Comparison of ENCODE assay signal across 10 cellular contexts in the genomic region with DNA sequence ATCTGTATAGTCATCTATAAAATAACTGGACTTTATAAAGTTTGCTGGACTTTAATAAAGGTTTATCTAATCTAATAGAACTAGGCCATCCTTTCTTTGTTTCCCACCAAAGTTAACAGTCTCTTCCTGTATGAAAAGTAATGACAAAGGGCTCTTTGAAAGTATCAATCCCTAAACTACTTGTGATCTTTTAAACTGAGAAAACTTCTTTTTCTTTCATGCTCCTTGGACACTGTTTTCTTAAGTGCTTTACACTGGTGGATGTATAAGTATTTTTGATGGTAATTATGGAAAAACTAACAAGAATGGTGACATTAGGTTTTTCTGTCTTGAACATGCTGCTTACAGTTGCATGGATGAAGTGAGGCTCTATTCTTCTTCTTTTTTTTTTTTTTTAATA. TPM values are rescaled to one million over a fixed set of nuclear protein-coding genes. Genes with fewer than 3 reads are reported as not detected.
DNase-seq lines count a peak whose midpoint lies in the region; ATAC-seq lines count a peak whose summit lies in the region.
"Had no signal": no experiment of that assay in that cellular context is flagged by ENCODE, and none has a peak within 500 bp of the region (broad histone marks: within the 10 kb centered on the region; RNA-seq: fewer than 3 reads in every experiment).

No MANE protein-coding gene starts in this region.

- peaks cover 12% of the 10 kb centered on the region for H3K36me3 Mint-ChIP-seq in stimulated activated naive CD8-positive, alpha-beta T cell treated with anti-CD3 and anti-CD28 coated beads, Interleukin-15, Interleukin-2, amounts not matched to agents 100 ng/mL and 50 ng/mL, for 24 hours (ENCODE audit: low read depth)
- peaks cover 6% of the 10 kb centered on the region for H3K36me3 Mint-ChIP-seq in natural killer cell treated with Interleukin-12 subunit alpha and Interleukin-12 subunit beta and Interleukin-15 and Interleukin-18, amount 100 ng/mL, for 72 hours

- peaks cover 40% of the 10 kb centered on the region for H3K4me1 Mint-ChIP-seq in stimulated activated naive CD8-positive, alpha-beta T cell treated with anti-CD3 and anti-CD28 coated beads, Interleukin-15, Interleukin-2, amounts not matched to agents 100 ng/mL and 50 ng/mL, for 24 hours (ENCODE audit: low read depth)
- H3K4me1 Mint-ChIP-seq in natural killer cell treated with Interleukin-12 subunit alpha and Interleukin-12 subunit beta and Interleukin-15 and Interleukin-18, amount 100 ng/mL, for 72 hours (ENCODE audit: low read depth in 2 of 2): peaks cover 33 to 37% of the 10 kb centered on the region in 2 donors

- peak overlapping the region; percentile 41 for H3K27ac Mint-ChIP-seq in stimulated activated naive CD8-positive, alpha-beta T cell treated with anti-CD3 and anti-CD28 coated beads, Interleukin-15, Interleukin-2, amounts not matched to agents 100 ng/mL and 50 ng/mL, for 24 hours
- peak overlapping the region; percentile 85 to 94 for H3K27ac Mint-ChIP-seq in natural killer cell treated with Interleukin-12 subunit alpha and Interleukin-12 subunit beta and Interleukin-15 and Interleukin-18, amount 100 ng/mL, for 72 hours

- H3K27me3 ChIP-seq in adipocyte (replicated peaks; ENCODE audit: control insufficient read depth, insufficient read depth, low read length): no peaks in the 10 kb centered on the region
- H3K27me3 ChIP-seq in H7 (ENCODE audit: control insufficient read depth, insufficient read depth, low read length): no peaks in the 10 kb centered on the region

- H3K9ac ChIP-seq in adipocyte (ENCODE audit: low read length): peak overlapping the region; percentile 98

- H3K4me1 ChIP-seq in adipocyte (ENCODE audit: control insufficient read depth, insufficient read depth, low read length): peaks cover 63% of the 10 kb centered on the region

- ATAC-seq in stimulated activated naive CD8-positive, alpha-beta T cell treated with anti-CD3 and anti-CD28 coated beads, Interleukin-15, Interleukin-2, amounts not matched to agents 100 U/mL and 50 U/mL, for 24 hours: no peak
- ATAC-seq in natural killer cell treated with Interleukin-12 subunit alpha and Interleukin-12 subunit beta and Interleukin-15 and Interleukin-18, amount 100 ng/mL, for 72 hours: no peak
- ATAC-seq in GM21367 (IDR thresholded peaks at IDR 0.05; ENCODE audit: unreplicated experiment): no peak

- no peaks in the 10 kb centered on the region for H3K9me3 Mint-ChIP-seq in stimulated activated naive CD8-positive, alpha-beta T cell treated with anti-CD3 and anti-CD28 coated beads, Interleukin-15, Interleukin-2, amounts not matched to agents 100 ng/mL and 50 ng/mL, for 24 hours
- H3K9me3 Mint-ChIP-seq in natural killer cell treated with Interleukin-12 subunit alpha and Interleukin-12 subunit beta and Interleukin-15 and Interleukin-18, amount 100 ng/mL, for 72 hours: no peaks in the 10 kb centered on the region

- H3K4me3 ChIP-seq in adipocyte (ENCODE audit: low read length) (peak overlapping the region; percentile 34), H7 (ENCODE audit: insufficient read depth, low read depth, low read length) (no peak overlapping the region)

- no peaks in the 10 kb centered on the region for H3K36me3 ChIP-seq in adipocyte (ENCODE audit: control insufficient read depth, insufficient read depth, low read length, severe bottlenecking)
- no peaks in the 10 kb centered on the region for H3K36me3 ChIP-seq in H7 (replicated peaks; ENCODE audit: control insufficient read depth, insufficient read depth, low read length)

- no peak for DNase-seq in stimulated activated naive CD8-positive, alpha-beta T cell treated with anti-CD3 and anti-CD28 coated beads, Interleukin-15, Interleukin-2, amounts not matched to agents 100 U/mL and 50 U/mL, for 24 hours
- no peak for DNase-seq in adipocyte (ENCODE audit: low read depth)
- DNase-seq in natural killer cell treated with Interleukin-12 subunit alpha and Interleukin-12 subunit beta and Interleukin-15 and Interleukin-18, amount 100 ng/mL, for 72 hours (ENCODE audit: low spot score): no peak
- no peak for DNase-seq in SIG-M5 (lab: John Stamatoyannopoulos, UW)
- no peak for DNase-seq in NCI-H526 (lab: John Stamatoyannopoulos, UW)
- no peak for DNase-seq in H7
- DNase-seq: activated CD4-positive, alpha-beta T cell treated with anti-CD3 and anti-CD28 coated beads, Interleukin-2, amount 50 U/mL, for 4 hours; stimulated activated CD4-positive, alpha-beta T cell treated with anti-CD3 and anti-CD28 coated beads, Interleukin-4, amount 100 ng/mL, for 1 hour had no signal

- no peaks in the 10 kb centered on the region for H3K27me3 Mint-ChIP-seq in stimulated activated naive CD8-positive, alpha-beta T cell treated with anti-CD3 and anti-CD28 coated beads, Interleukin-15, Interleukin-2, amounts not matched to agents 100 ng/mL and 50 ng/mL, for 24 hours
- no peaks in the 10 kb centered on the region for H3K27me3 Mint-ChIP-seq in natural killer cell treated with Interleukin-12 subunit alpha and Interleukin-12 subunit beta and Interleukin-15 and Interleukin-18, amount 100 ng/mL, for 72 hours

- no peak overlapping the region for H3K4me3 Mint-ChIP-seq in stimulated activated naive CD8-positive, alpha-beta T cell treated with anti-CD3 and anti-CD28 coated beads, Interleukin-15, Interleukin-2, amounts not matched to agents 100 ng/mL and 50 ng/mL, for 24 hours
- H3K4me3 Mint-ChIP-seq in natural killer cell treated with Interleukin-12 subunit alpha and Interleukin-12 subunit beta and Interleukin-15 and Interleukin-18, amount 100 ng/mL, for 72 hours: peak overlapping the region; percentile 81

- no peaks in the 10 kb centered on the region for H3K9me3 ChIP-seq in adipocyte (ENCODE audit: control insufficient read depth, low read length)

RNA-seq across cellular contexts. Expression of a gene that starts 2.4 kb away (rescaled TPM):
- total RNA-seq in natural killer cell treated with Interleukin-12 subunit alpha and Interleukin-12 subunit beta and Interleukin-15 and Interleukin-18, amount 100 ng/mL, for 72 hours: 10 to 100 TPM; 57.7 to 78.1 TPM
- 16.6 and 21.1 TPM in 2 replicates for total RNA-seq in H7 (2014; rRNA removed; shearing (Covaris generic))
